In genomic region chr2:8671802-8672201, GRCh38 we compare ENCODE assay signal across 24 cellular contexts. TPM values are rescaled to one million over a fixed set of nuclear protein-coding genes. Genes with fewer than 3 reads are reported as not detected.
DNase-seq lines count a peak whose midpoint lies in the region; ATAC-seq and TF ChIP-seq lines count a peak whose summit lies in the region.
"Had no signal": no experiment of that assay in that cellular context is flagged by ENCODE, and none has a peak within 500 bp of the region (broad histone marks: within the 10 kb centered on the region; RNA-seq: fewer than 3 reads in every experiment).

No MANE protein-coding gene starts in this region.

- no peaks in the 10 kb centered on the region for H3K36me3 ChIP-seq in neural progenitor cell
- H3K36me3 ChIP-seq: MG63 had no signal

- H3K36me3 Mint-ChIP-seq in activated naive CD8-positive, alpha-beta T cell treated with anti-CD3 and anti-CD28 coated beads, Interleukin-2, amount 10 ng/mL, durations not matched to agents 7 days and 5 days = peaks cover 16% of the 10 kb centered on the region
- H3K36me3 Mint-ChIP-seq in activated naive CD8-positive, alpha-beta T cell treated with anti-CD3 and anti-CD28 coated beads, Interleukin-2, amount 50 U/mL, for 24 hours (ENCODE audit: low read depth) = peaks cover 12% of the 10 kb centered on the region
- H3K36me3 Mint-ChIP-seq in effector memory CD8-positive, alpha-beta T cell (ENCODE audit: insufficient read depth) = peaks cover 4% of the 10 kb centered on the region
- H3K36me3 Mint-ChIP-seq in neural progenitor cell (peaks cover 10% of the 10 kb centered on the region), WTC11 (peaks cover 18% of the 10 kb centered on the region)

- H4K20me1 ChIP-seq in neural progenitor cell (ENCODE audit: low read depth) = no peaks in the 10 kb centered on the region

- H3K27me3 ChIP-seq in neural progenitor cell = peaks cover 19% of the 10 kb centered on the region
- H3K27me3 ChIP-seq: MG63 had no signal

- TF ChIP-seq CTCF in neural progenitor cell (IDR thresholded peaks at IDR 0.05) = no peak
- no peak for TF ChIP-seq CTCF in WTC11 (IDR thresholded peaks at IDR 0.05)

- peaks cover 6% of the 10 kb centered on the region for H3K4me1 Mint-ChIP-seq in activated naive CD8-positive, alpha-beta T cell treated with anti-CD3 and anti-CD28 coated beads, Interleukin-2, amount 10 ng/mL, durations not matched to agents 7 days and 5 days
- peaks cover 2% of the 10 kb centered on the region for H3K4me1 Mint-ChIP-seq in activated naive CD8-positive, alpha-beta T cell treated with anti-CD3 and anti-CD28 coated beads, Interleukin-2, amount 50 U/mL, for 24 hours
- peaks cover 5% of the 10 kb centered on the region in 2 donors for H3K4me1 Mint-ChIP-seq in effector memory CD8-positive, alpha-beta T cell (ENCODE audit: low read depth in 2 of 2)
- H3K4me1 Mint-ChIP-seq in neural progenitor cell = peaks cover 10% of the 10 kb centered on the region
- H3K4me1 Mint-ChIP-seq in WTC11 = peaks cover 6% of the 10 kb centered on the region
- H3K4me1 Mint-ChIP-seq: CD4-positive, alpha-beta memory T cell had no signal

- peaks cover 11% of the 10 kb centered on the region for H3K9me3 ChIP-seq in neural progenitor cell (ENCODE audit: low read depth)

- H3K79me2 ChIP-seq in neural progenitor cell (ENCODE audit: low read depth) = no peaks in the 10 kb centered on the region

- H3K27ac Mint-ChIP-seq in activated naive CD8-positive, alpha-beta T cell treated with anti-CD3 and anti-CD28 coated beads, Interleukin-2, amount 10 ng/mL, durations not matched to agents 7 days and 5 days = no peak overlapping the region
- no peak overlapping the region for H3K27ac Mint-ChIP-seq in activated naive CD8-positive, alpha-beta T cell treated with anti-CD3 and anti-CD28 coated beads, Interleukin-2, amount 50 U/mL, for 24 hours
- H3K27ac Mint-ChIP-seq in effector memory CD8-positive, alpha-beta T cell = peak overlapping the region; percentile 22 to 73
- H3K27ac Mint-ChIP-seq in neural progenitor cell = peak overlapping the region; percentile 53
- H3K27ac Mint-ChIP-seq in WTC11 = no peak overlapping the region
- H3K27ac Mint-ChIP-seq: CD4-positive, alpha-beta memory T cell had no signal

- CTCF ChIA-PET in WTC11 (lab: Charles Lee) = interaction anchor here (0.7 kb wide), 1 partner anchor 640 kb away, joined by 3 read pairs; no protein-coding TSS in a partner anchor

- peaks cover 7% of the 10 kb centered on the region for H3F3A ChIP-seq in neural progenitor cell (ENCODE audit: low read depth)

- H3K27me3 Mint-ChIP-seq in activated naive CD8-positive, alpha-beta T cell treated with anti-CD3 and anti-CD28 coated beads, Interleukin-2, amount 10 ng/mL, durations not matched to agents 7 days and 5 days = peaks cover 50% of the 10 kb centered on the region
- H3K27me3 Mint-ChIP-seq in activated naive CD8-positive, alpha-beta T cell treated with anti-CD3 and anti-CD28 coated beads, Interleukin-2, amount 50 U/mL, for 24 hours = peaks cover 33% of the 10 kb centered on the region
- peaks cover 0 to 9% of the 10 kb centered on the region in 2 donors for H3K27me3 Mint-ChIP-seq in effector memory CD8-positive, alpha-beta T cell
- H3K27me3 Mint-ChIP-seq in neural progenitor cell (ENCODE audit: insufficient read depth, low read depth) (peaks cover 12% of the 10 kb centered on the region), WTC11 (ENCODE audit: low read depth) (peaks cover 36% of the 10 kb centered on the region)

- POLR2A ChIA-PET in activated naive CD8-positive, alpha-beta T cell treated with anti-CD3 and anti-CD28 coated beads, Interleukin-2, amount 10 ng/mL, durations not matched to agents 7 days and 5 days (lab: Charles Lee) = interaction anchor here (0.7 to 1.0 kb wide), 2 partner anchors 10 to 624 kb away, joined by 4 read pairs; partner anchors contain the start of gene ID2
- POLR2A ChIA-PET in WTC11 (lab: Charles Lee) = no interaction called here

- H3K9me3 Mint-ChIP-seq in activated naive CD8-positive, alpha-beta T cell treated with anti-CD3 and anti-CD28 coated beads, Interleukin-2, amount 10 ng/mL, durations not matched to agents 7 days and 5 days = peaks cover 18% of the 10 kb centered on the region
- H3K9me3 Mint-ChIP-seq in activated naive CD8-positive, alpha-beta T cell treated with anti-CD3 and anti-CD28 coated beads, Interleukin-2, amount 50 U/mL, for 24 hours = peaks cover 19% of the 10 kb centered on the region
- peaks cover 0 to 2% of the 10 kb centered on the region in 2 donors for H3K9me3 Mint-ChIP-seq in effector memory CD8-positive, alpha-beta T cell
- H3K9me3 Mint-ChIP-seq in neural progenitor cell (peaks cover 27% of the 10 kb centered on the region), WTC11 (peaks cover 15% of the 10 kb centered on the region)

- no peak overlapping the region for H3K4me2 ChIP-seq in neural progenitor cell

- DNase-seq in activated naive CD8-positive, alpha-beta T cell treated with anti-CD3 and anti-CD28 coated beads, Interleukin-2, amount 10 ng/mL, durations not matched to agents 7 days and 5 days = no peak
- no peak for DNase-seq in activated naive CD8-positive, alpha-beta T cell treated with anti-CD3 and anti-CD28 coated beads, Interleukin-2, amount 50 U/mL, for 24 hours
- DNase-seq in effector memory CD8-positive, alpha-beta T cell = no peak
- DNase-seq in neural progenitor cell (ENCODE audit: low spot score) (no peak), Kasumi-1 (lab: John Stamatoyannopoulos, UW) (no peak), NCI-H1417 treated with DMSO at 0.1 percent for 48 hours (lab: John Stamatoyannopoulos, UW) (no peak), WTC11 (ENCODE audit: low spot score) (no peak)
- DNase-seq: C1 segment of cervical spinal cord; CD4-positive, alpha-beta memory T cell; COR-L47; EL; GDM1; GM23248; H7; MG63; NCI-H1105 treated with DMSO at 0.1 percent for 48 hours; NCI-H2029; NCI-H2227 treated with DMSO at 0.1 percent for 48 hours; NCI-H526 treated with DMSO at 0.1 percent for 48 hours; SHP77 had no signal

- ATAC-seq in activated naive CD8-positive, alpha-beta T cell treated with anti-CD3 and anti-CD28 coated beads, Interleukin-2, amount 10 ng/mL, durations not matched to agents 7 days and 5 days (ENCODE audit: low read depth) = peak; percentile 77
- ATAC-seq in activated naive CD8-positive, alpha-beta T cell treated with anti-CD3 and anti-CD28 coated beads, Interleukin-2, amount 50 U/mL, for 24 hours = no peak
- peak; percentile 58 for ATAC-seq in effector memory CD8-positive, alpha-beta T cell (replicated peaks)
- no peak for ATAC-seq in WTC11
- ATAC-seq: GM12878, K562, Panc1 had no signal

- H2AFZ ChIP-seq in neural progenitor cell (replicated peaks) = no peak overlapping the region
- H2AFZ ChIP-seq: GM23248 had no signal

- H3K4me3 Mint-ChIP-seq in activated naive CD8-positive, alpha-beta T cell treated with anti-CD3 and anti-CD28 coated beads, Interleukin-2, amount 10 ng/mL, durations not matched to agents 7 days and 5 days = no peak overlapping the region
- H3K4me3 Mint-ChIP-seq in activated naive CD8-positive, alpha-beta T cell treated with anti-CD3 and anti-CD28 coated beads, Interleukin-2, amount 50 U/mL, for 24 hours = no peak overlapping the region
- H3K4me3 Mint-ChIP-seq in effector memory CD8-positive, alpha-beta T cell = no peak overlapping the region
- H3K4me3 Mint-ChIP-seq in neural progenitor cell = no peak overlapping the region
- H3K4me3 Mint-ChIP-seq in WTC11 = no peak overlapping the region
- H3K4me3 Mint-ChIP-seq: CD4-positive, alpha-beta memory T cell had no signal

- H3K27ac ChIP-seq in neural progenitor cell = no peak overlapping the region
- H3K27ac ChIP-seq: GM23248, RWPE1 had no signal

- H3K9ac ChIP-seq in neural progenitor cell = no peak overlapping the region
- H3K9ac ChIP-seq: GM23248 had no signal

- no peak overlapping the region for H3K4me3 ChIP-seq in neural progenitor cell
- H3K4me3 ChIP-seq: GM12878, GM23248, K562, MG63 had no signal

- peaks cover 13% of the 10 kb centered on the region for H3K4me1 ChIP-seq in neural progenitor cell

TF ChIP-seq in WTC11, 78 proteins besides CTCF, POLR2A, EP300 and RAD21 (continues in another document):
- no peak for TF ChIP-seq NFATC4 (CRISPR knock-in tag; IDR thresholded peaks at IDR 0.05)
- TF ChIP-seq MAX (CRISPR knock-in tag; IDR thresholded peaks at IDR 0.05) = no peak
- TF ChIP-seq NFYB (CRISPR knock-in tag; conservative IDR thresholded peaks at IDR 0.05; ENCODE audit: low read depth) = no peak
- TF ChIP-seq TEAD4 (CRISPR knock-in tag; IDR thresholded peaks at IDR 0.05) = no peak
- TF ChIP-seq EMX1 (CRISPR knock-in tag; IDR thresholded peaks at IDR 0.05) = no peak
- TF ChIP-seq ZBTB21 (CRISPR knock-in tag; IDR thresholded peaks at IDR 0.05; ENCODE audit: borderline replicate concordance) = no peak
- TF ChIP-seq KAT7 (CRISPR knock-in tag; IDR thresholded peaks at IDR 0.05; ENCODE audit: borderline replicate concordance) = no peak
- no peak for TF ChIP-seq TP53 (CRISPR knock-in tag; IDR thresholded peaks at IDR 0.05)

RNA-seq across cellular contexts. Expression of gene ID2, which starts 10.1 kb away (rescaled TPM):
- 100 to 1,000 TPM; 167 to 172 TPM for total RNA-seq in activated naive CD8-positive, alpha-beta T cell treated with anti-CD3 and anti-CD28 coated beads, Interleukin-2, amount 10 ng/mL, durations not matched to agents 7 days and 5 days
- total RNA-seq in neural progenitor cell (ENCODE audit: low replicate concordance) (140 and 224 TPM in 2 replicates), WTC11 (2021) (38.6 to 55.0 TPM (median 47.0 TPM) in 3 replicates)

Comparison
In these comparisons a context has a peak if more than half of its experiments do, and no peak if none do; other contexts are left out.
1. ATAC-seq: peak in activated naive CD8-positive, alpha-beta T cell treated with anti-CD3 and anti-CD28 coated beads, Interleukin-2, amount 10 ng/mL, durations not matched to agents 7 days and 5 days (single experiment) and effector memory CD8-positive, alpha-beta T cell (single experiment); none in activated naive CD8-positive, alpha-beta T cell treated with anti-CD3 and anti-CD28 coated beads, Interleukin-2, amount 50 U/mL, for 24 hours (single experiment) and WTC11 (single experiment).
2. H3K27ac Mint-ChIP-seq: peak in effector memory CD8-positive, alpha-beta T cell (2 of 2) and neural progenitor cell (single experiment); none in activated naive CD8-positive, alpha-beta T cell treated with anti-CD3 and anti-CD28 coated beads, Interleukin-2, amount 10 ng/mL, durations not matched to agents 7 days and 5 days (single experiment), activated naive CD8-positive, alpha-beta T cell treated with anti-CD3 and anti-CD28 coated beads, Interleukin-2, amount 50 U/mL, for 24 hours (single experiment) and WTC11 (single experiment).